Comparison of ENCODE assay signal across 11 cellular contexts in the genomic region with DNA sequence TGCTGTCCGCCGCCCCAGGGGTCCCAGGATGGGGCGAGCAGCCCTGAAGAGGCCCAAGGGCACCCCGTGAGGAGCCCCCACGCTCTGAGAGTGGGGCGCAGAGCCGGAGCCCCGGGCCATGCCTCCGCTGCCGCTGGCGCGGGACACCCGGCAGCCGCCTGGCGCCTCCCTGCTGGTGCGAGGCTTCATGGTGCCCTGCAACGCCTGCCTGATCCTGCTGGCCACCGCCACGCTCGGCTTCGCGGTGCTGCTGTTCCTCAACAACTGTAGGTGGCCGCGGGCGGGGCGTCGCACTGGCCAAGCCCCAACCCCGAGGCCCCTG. TPM values are rescaled to one million over a fixed set of nuclear protein-coding genes. Genes with fewer than 3 reads are reported as not detected.
DNase-seq lines count a peak whose midpoint lies in the region; ATAC-seq and TF ChIP-seq lines count a peak whose summit lies in the region.
"Had no signal": no experiment of that assay in that cellular context is flagged by ENCODE, and none has a peak within 500 bp of the region (broad histone marks: within the 10 kb centered on the region; RNA-seq: fewer than 3 reads in every experiment).

No MANE protein-coding gene starts in this region.

- H3K27ac Mint-ChIP-seq in CD4-positive, alpha-beta T cell, result no peak overlapping the region

- no peak overlapping the region for H3K27ac ChIP-seq in CD4-positive, alpha-beta T cell (ENCODE audit: low read depth, low read length)
- no peak overlapping the region for H3K27ac ChIP-seq in PC-9
- H3K27ac ChIP-seq: testis had no signal

- peaks cover 47% of the 10 kb centered on the region for H3K27me3 ChIP-seq in CD4-positive, alpha-beta T cell (ENCODE audit: control insufficient read depth, insufficient read depth, low read length)
- no peaks in the 10 kb centered on the region for H3K27me3 ChIP-seq in PC-9 (ENCODE audit: insufficient read depth, low read depth)
- H3K27me3 ChIP-seq: testis had no signal

- H3K9me2 ChIP-seq in PC-9 (ENCODE audit: insufficient read depth), result no peaks in the 10 kb centered on the region

- POLR2A ChIA-PET in CD4-positive, alpha-beta T cell (lab: Charles Lee), result no interaction called here
- POLR2A ChIA-PET in PC-9 (lab: Charles Lee; ENCODE audit: unreplicated experiment), result no interaction called here

- TF ChIP-seq CTCF in CD4-positive, alpha-beta T cell (IDR thresholded peaks at IDR 0.05), result no peak
- TF ChIP-seq CTCF in PC-9 (conservative IDR thresholded peaks at IDR 0.05), result no peak

- CTCF ChIA-PET in CD4-positive, alpha-beta T cell (lab: Charles Lee), result interaction anchor here (1.2 kb wide), 1 partner anchor 30 kb away, joined by 3 read pairs; no protein-coding TSS in a partner anchor
- CTCF ChIA-PET in PC-9 (lab: Charles Lee), result no interaction called here

- intact Hi-C loops in CD4-positive, alpha-beta T cell (cut with DNase I, micrococcal nuclease), result loop anchor here (5.0 to 10.0 kb wide), 3 partner anchors 258 to 408 kb away; a partner anchor contains a TSS
- intact Hi-C loops in PC-9 (cut with micrococcal nuclease; ENCODE audit: unreplicated experiment), result no loop called here

- no peak overlapping the region for H3K4me2 ChIP-seq in PC-9

- H2AFZ ChIP-seq in PC-9, result no peak overlapping the region

- DNase-seq in CD4-positive, alpha-beta T cell, result no peak
- peak; percentile 41 for DNase-seq in NCI-H69 (lab: John Stamatoyannopoulos, UW)
- no peak for DNase-seq in PC-9
- DNase-seq: erythroblast, NCI-H226, testis had no signal

- H3K9me3 ChIP-seq in CD4-positive, alpha-beta T cell (ENCODE audit: control insufficient read depth, low read length), result no peaks in the 10 kb centered on the region
- H3K9me3 ChIP-seq in iPS-18c (ENCODE audit: control insufficient read depth, insufficient read depth, low read length) (no peaks in the 10 kb centered on the region), PC-9 (ENCODE audit: insufficient read depth, low read depth) (no peaks in the 10 kb centered on the region)
- H3K9me3 ChIP-seq: testis had no signal

- H3K4me1 Mint-ChIP-seq in CD4-positive, alpha-beta T cell (ENCODE audit: low read depth), result peaks cover 15% of the 10 kb centered on the region

- peak overlapping the region; percentile 66 for H3K4me3 Mint-ChIP-seq in CD4-positive, alpha-beta T cell

- H3K27me3 Mint-ChIP-seq in CD4-positive, alpha-beta T cell, result peaks cover 47% of the 10 kb centered on the region

- H3K4me1 ChIP-seq in PC-9 (replicated peaks; ENCODE audit: insufficient read depth), result no peaks in the 10 kb centered on the region

- no peak for ATAC-seq in CD4-positive, alpha-beta T cell (ENCODE audit: poor library complexity)
- ATAC-seq in GM19395 (IDR thresholded peaks at IDR 0.05; ENCODE audit: unreplicated experiment), result no peak
- ATAC-seq in HG03442 (IDR thresholded peaks at IDR 0.05; ENCODE audit: unreplicated experiment), result no peak

- H3K4me3 ChIP-seq in iPS-18c (ENCODE audit: insufficient read depth, low read depth, low read length) (peak overlapping the region; percentile 51), PC-9 (no peak overlapping the region)

- H3K9me3 Mint-ChIP-seq in CD4-positive, alpha-beta T cell, result no peaks in the 10 kb centered on the region

- H3K36me3 ChIP-seq in PC-9 (ENCODE audit: low read depth), result no peaks in the 10 kb centered on the region

- peaks cover 9% of the 10 kb centered on the region; the same call in 1 of the 2 replicates for H3F3A ChIP-seq in PC-9 (ENCODE audit: insufficient read depth, low read depth)

- no peaks in the 10 kb centered on the region for H3K79me2 ChIP-seq in PC-9 (ENCODE audit: low read depth)

- peaks cover 46% of the 10 kb centered on the region for H4K20me1 ChIP-seq in PC-9 (ENCODE audit: insufficient read depth)

- BruUV-seq in PC-9 (replicated peaks; lab: Mats Ljungman, UMichigan), result no TSS peak

- H3K36me3 Mint-ChIP-seq in CD4-positive, alpha-beta T cell (ENCODE audit: low read depth), result no peaks in the 10 kb centered on the region

RNA-seq across cellular contexts. Expression of a gene that starts 14.5 kb away (rescaled TPM):
- total RNA-seq in CD4-positive, alpha-beta T cell, result 1 to 10 TPM; 1.5 to 2.0 TPM
- 278 and 381 TPM in 2 replicates for total RNA-seq in PC-9 (2021)

RNA-seq across cellular contexts. Expression of a gene that starts 21.1 kb away (rescaled TPM):
- 10 to 100 TPM; 38.0 to 38.9 TPM for total RNA-seq in CD4-positive, alpha-beta T cell
- total RNA-seq in PC-9 (2021), result 20.9 and 37.7 TPM in 2 replicates

RNA-seq across cellular contexts. Expression of a gene that starts 34.5 kb away (rescaled TPM):
- total RNA-seq in CD4-positive, alpha-beta T cell, result 10 to 100 TPM; 29.0 to 30.9 TPM
- total RNA-seq in PC-9 (2021), result 19.2 and 41.8 TPM in 2 replicates

RNA-seq across cellular contexts. Expression of a gene that starts 39.7 kb away (rescaled TPM):
- total RNA-seq in CD4-positive, alpha-beta T cell, result not detected
- total RNA-seq in PC-9 (2021), result 3.2 and 3.6 TPM in 2 replicates
- total RNA-seq: H4; T-helper 2 cell treated with Interferon-gamma antibody and Interleukin-4, amounts not matched to agents 100 ng/mL and 5 ng/mL, for 36 hours had no signal

RNA-seq across cellular contexts. Expression of a gene that starts 52.5 kb away (rescaled TPM):
- not detected for total RNA-seq in CD4-positive, alpha-beta T cell
- total RNA-seq in PC-9 (2021), result 0.60 and 0.81 TPM in 2 replicates
- total RNA-seq: T-helper 2 cell treated with Interferon-gamma antibody and Interleukin-4, amounts not matched to agents 100 ng/mL and 5 ng/mL, for 36 hours had no signal

Comparison
In these comparisons a context has a peak if more than half of its experiments do, and no peak if none do; other contexts are left out.
1. RNA of a gene that starts 14.5 kb away (total RNA-seq): 278 to 381 TPM in PC-9; 1.5 to 2.0 TPM in CD4-positive, alpha-beta T cell; every median in the first group is over 10 times any median in the second.